Comparison of ENCODE assay signal across 14 cellular contexts in genomic region chr15:96264351-96264798, GRCh38.
DNase-seq lines count a peak whose midpoint lies in the region; ATAC-seq and TF ChIP-seq lines count a peak whose summit lies in the region.
"Had no signal": no experiment of that assay in that cellular context is flagged by ENCODE, and none has a peak within 500 bp of the region (broad histone marks: within the 10 kb centered on the region; RNA-seq: fewer than 3 reads in every experiment).

No MANE protein-coding gene starts in this region.

- DNase-seq in LoVo (ENCODE audit: low spot score) = peak; percentile 49
- no peak for DNase-seq in brain microvascular endothelial cell
- no peak for DNase-seq in lower lobe of right lung
- DNase-seq in upper lobe of right lung = no peak
- DNase-seq: CD4-positive, CD25-positive, alpha-beta regulatory T cell; dorsolateral prefrontal cortex; immature natural killer cell; NCI-H1048; NCI-H345 had no signal

- intact Hi-C loops in lower lobe of right lung (cut with DNase I) = no loop called here
- intact Hi-C loops in upper lobe of right lung (cut with DNase I) = no loop called here

- H3K4me3 ChIP-seq in brain microvascular endothelial cell (ENCODE audit: low read depth, low read length) (no peak overlapping the region), lower lobe of right lung (no peak overlapping the region), upper lobe of right lung (no peak overlapping the region)
- H3K4me3 ChIP-seq: dorsolateral prefrontal cortex, Peyer's patch, skin epidermis had no signal

- no peaks in the 10 kb centered on the region for H3K27me3 ChIP-seq in brain microvascular endothelial cell (replicated peaks)
- H3K27me3 ChIP-seq in lower lobe of right lung (ENCODE audit: low read depth) = no peaks in the 10 kb centered on the region
- H3K27me3 ChIP-seq in upper lobe of right lung = no peaks in the 10 kb centered on the region
- H3K27me3 ChIP-seq: Peyer's patch had no signal

- H3K9me3 ChIP-seq in lower lobe of right lung (no peaks in the 10 kb centered on the region), upper lobe of right lung (no peaks in the 10 kb centered on the region)
- H3K9me3 ChIP-seq: Peyer's patch had no signal

- in situ Hi-C loops in brain microvascular endothelial cell (cut with HindIII; ENCODE audit: low pct_ligation_motif_present, low sequenced_read_pairs) = no loop called here

- H3K27ac ChIP-seq in brain microvascular endothelial cell (peak overlapping the region; percentile 20), lower lobe of right lung (peak overlapping the region; percentile 49), upper lobe of right lung (peak overlapping the region; percentile 39)
- H3K27ac ChIP-seq: dorsolateral prefrontal cortex, skin epidermis had no signal

- H3K4me1 ChIP-seq in lower lobe of right lung (peaks cover 15% of the 10 kb centered on the region), upper lobe of right lung (peaks cover 16% of the 10 kb centered on the region)
- H3K4me1 ChIP-seq: Peyer's patch had no signal

- ATAC-seq in lower lobe of right lung (peak; percentile 95), upper lobe of right lung (peak; percentile 96), HG03354 (IDR thresholded peaks at IDR 0.05; ENCODE audit: poor library complexity, severe bottlenecking, unreplicated experiment) (no peak), GM21528 (IDR thresholded peaks at IDR 0.05; ENCODE audit: low FRiP score, unreplicated experiment) (no peak), HG02884 (IDR thresholded peaks at IDR 0.05; ENCODE audit: unreplicated experiment) (no peak)

- H3K36me3 ChIP-seq in brain microvascular endothelial cell (replicated peaks) = peaks cover 4% of the 10 kb centered on the region
- no peaks in the 10 kb centered on the region for H3K36me3 ChIP-seq in lower lobe of right lung
- H3K36me3 ChIP-seq in upper lobe of right lung = no peaks in the 10 kb centered on the region
- H3K36me3 ChIP-seq: Peyer's patch had no signal

- TF ChIP-seq CTCF in brain microvascular endothelial cell (IDR thresholded peaks at IDR 0.05; ENCODE audit: low read depth, low read length, missing control alignments) (no peak), lower lobe of right lung (IDR thresholded peaks at IDR 0.05) (no peak), upper lobe of right lung (IDR thresholded peaks at IDR 0.05) (no peak)

Comparison
In these comparisons a context has a peak if more than half of its experiments do, and no peak if none do; other contexts are left out.
1. ATAC-seq: peak in lower lobe of right lung (2 of 2) and upper lobe of right lung (single experiment); none in HG03354 (single experiment), GM21528 (single experiment) and HG02884 (single experiment).
2. Peak in every context shown above with its lines, with median percentiles within 50 percentile points of each other: H3K27ac ChIP-seq.